In the genomic region with DNA sequence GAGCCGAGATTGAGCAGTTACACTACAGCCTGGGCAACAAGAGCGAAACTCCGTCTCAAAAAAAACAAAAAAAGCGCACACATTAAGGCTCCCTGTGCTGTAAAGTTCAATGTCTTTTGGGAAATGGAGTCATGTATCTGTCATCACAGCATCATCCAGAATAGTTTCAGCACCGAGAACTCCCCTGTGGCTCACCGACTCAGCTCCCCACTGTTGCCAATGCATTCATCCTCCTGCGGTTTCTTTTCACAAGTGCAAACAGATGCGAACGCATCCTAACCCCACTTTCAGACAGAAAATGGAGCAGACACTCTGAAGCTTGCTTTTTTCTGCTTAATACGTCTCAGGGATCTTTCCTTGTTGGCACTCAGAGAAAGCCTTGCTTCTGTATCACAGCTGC, we compare ENCODE assay signal across 14 cellular contexts. TPM values are rescaled to one million over a fixed set of nuclear protein-coding genes. Genes with fewer than 3 reads are reported as not detected.
A peak's percentile ranks its signal among the peaks of the same experiment; 100 is the strongest.
DNase-seq lines count a peak whose midpoint lies in the region; ATAC-seq and TF ChIP-seq lines count a peak whose summit lies in the region.
"Had no signal": no experiment of that assay in that cellular context is flagged by ENCODE, and none has a peak within 500 bp of the region (broad histone marks: within the 10 kb centered on the region; RNA-seq: fewer than 3 reads in every experiment).

No MANE protein-coding gene starts in this region.

- H3K36me3 Mint-ChIP-seq in MCF 10A (ENCODE audit: insufficient read depth, unreplicated experiment) (no peaks in the 10 kb centered on the region), type B pancreatic cell (no peaks in the 10 kb centered on the region)

- TF ChIP-seq CTCF in MCF 10A (IDR thresholded peaks at IDR 0.05; ENCODE audit: unreplicated experiment) = no peak
- no peak for TF ChIP-seq CTCF in breast epithelium (IDR thresholded peaks at IDR 0.05)
- TF ChIP-seq CTCF in RWPE1 (conservative IDR thresholded peaks at IDR 0.05; ENCODE audit: low read depth) = no peak
- TF ChIP-seq CTCF in type B pancreatic cell (conservative IDR thresholded peaks at IDR 0.05) = no peak
- no peak for TF ChIP-seq CTCF in uterus (IDR thresholded peaks at IDR 0.05)

- H3K4me3 ChIP-seq in breast epithelium = no peak overlapping the region
- H3K4me3 ChIP-seq in uterus = no peak overlapping the region

- ATAC-seq in GM19467 (IDR thresholded peaks at IDR 0.05; ENCODE audit: unreplicated experiment) = no peak
- ATAC-seq: activated naive CD8-positive, alpha-beta T cell treated with anti-CD3 and anti-CD28 coated beads, Interleukin-2, amount 50 U/mL, for 24 hours; effector memory CD8-positive, alpha-beta T cell had no signal

- no peak for TF ChIP-seq POLR2A in breast epithelium (IDR thresholded peaks at IDR 0.05)
- no peak for TF ChIP-seq POLR2A in uterus (IDR thresholded peaks at IDR 0.05)

- H3K4me1 Mint-ChIP-seq in MCF 10A (ENCODE audit: insufficient read depth, unreplicated experiment) = peaks cover 42% of the 10 kb centered on the region
- peaks cover 27% of the 10 kb centered on the region for H3K4me1 Mint-ChIP-seq in type B pancreatic cell (ENCODE audit: unreplicated experiment)
- H3K4me1 Mint-ChIP-seq: activated naive CD8-positive, alpha-beta T cell treated with anti-CD3 and anti-CD28 coated beads, Interleukin-2, amount 50 U/mL, for 24 hours had no signal

- H3K9me3 Mint-ChIP-seq in MCF 10A (ENCODE audit: unreplicated experiment) = no peaks in the 10 kb centered on the region
- no peaks in the 10 kb centered on the region for H3K9me3 Mint-ChIP-seq in type B pancreatic cell
- H3K9me3 Mint-ChIP-seq: activated naive CD8-positive, alpha-beta T cell treated with anti-CD3 and anti-CD28 coated beads, Interleukin-2, amount 50 U/mL, for 24 hours; effector memory CD8-positive, alpha-beta T cell had no signal

- no peaks in the 10 kb centered on the region for H3K27me3 Mint-ChIP-seq in MCF 10A (ENCODE audit: insufficient read depth, unreplicated experiment)
- H3K27me3 Mint-ChIP-seq in type B pancreatic cell = no peaks in the 10 kb centered on the region

- H3K36me3 ChIP-seq in breast epithelium (no peaks in the 10 kb centered on the region), uterus (no peaks in the 10 kb centered on the region)

- intact Hi-C loops in MCF 10A (cut with micrococcal nuclease) = loop anchor here (10.0 kb wide), 1 partner anchor 380 kb away; no protein-coding TSS in a partner anchor
- intact Hi-C loops in breast epithelium (cut with DNase I; ENCODE audit: low total_unique reads) = no loop called here
- intact Hi-C loops in uterus (cut with DNase I; ENCODE audit: low total_unique reads) = no loop called here

- POLR2A ChIA-PET in MCF 10A (lab: Yijun Ruan, JAX) = interaction anchor here (0.5 to 1.2 kb wide), 2 partner anchors 14 to 230 kb away, joined by 3 to 4 read pairs; a partner anchor contains a TSS
- POLR2A ChIA-PET in RWPE1 (lab: Yijun Ruan, JAX; ENCODE audit: low non-redundant PET) = no interaction called here

- peak; percentile 77 for DNase-seq in MCF 10A (ENCODE audit: unreplicated experiment)
- DNase-seq in breast epithelium (ENCODE audit: low spot score in 2 of 2) = no peak
- peak; percentile 56 for DNase-seq in RWPE1 (ENCODE audit: low spot score)
- peak; percentile 93 for DNase-seq in fibroblast of gingiva (ENCODE audit: low read depth)
- DNase-seq in type B pancreatic cell (ENCODE audit: extremely low spot score, unreplicated experiment) = no peak
- DNase-seq in putamen (ENCODE audit: low spot score) = no peak
- DNase-seq in uterus = no peak
- DNase-seq: activated CD8-positive, alpha-beta memory T cell treated with anti-CD3 and anti-CD28 coated beads, Interleukin-2, amount 50 U/mL, for 4 hours; activated naive CD8-positive, alpha-beta T cell treated with anti-CD3 and anti-CD28 coated beads, Interleukin-2, amount 50 U/mL, for 24 hours; effector memory CD8-positive, alpha-beta T cell; NCI-H1092; NCI-H526 treated with DMSO at 0.1 percent for 48 hours; SHP77 had no signal

- H3K27me3 ChIP-seq in breast epithelium = no peaks in the 10 kb centered on the region
- no peaks in the 10 kb centered on the region for H3K27me3 ChIP-seq in uterus

- BruUV-seq in MCF 10A (replicated peaks; lab: Mats Ljungman, UMichigan) = no TSS peak

- H3K9me3 ChIP-seq in breast epithelium (no peaks in the 10 kb centered on the region), uterus (no peaks in the 10 kb centered on the region)

- H3K4me1 ChIP-seq in breast epithelium = peaks cover 0 to 5% of the 10 kb centered on the region in 2 donors
- no peaks in the 10 kb centered on the region for H3K4me1 ChIP-seq in uterus

- no peak overlapping the region for H3K27ac Mint-ChIP-seq in MCF 10A (ENCODE audit: low read depth, unreplicated experiment)
- no peak overlapping the region for H3K27ac Mint-ChIP-seq in type B pancreatic cell
- H3K27ac Mint-ChIP-seq: activated naive CD8-positive, alpha-beta T cell treated with anti-CD3 and anti-CD28 coated beads, Interleukin-2, amount 50 U/mL, for 24 hours; effector memory CD8-positive, alpha-beta T cell had no signal

- no peak overlapping the region for H3K4me3 Mint-ChIP-seq in MCF 10A (ENCODE audit: unreplicated experiment)
- H3K4me3 Mint-ChIP-seq in type B pancreatic cell = peak overlapping the region; percentile 51
- H3K4me3 Mint-ChIP-seq: activated naive CD8-positive, alpha-beta T cell treated with anti-CD3 and anti-CD28 coated beads, Interleukin-2, amount 50 U/mL, for 24 hours; effector memory CD8-positive, alpha-beta T cell had no signal

- peak overlapping the region in 1 of 2 donors; percentile 63 for H3K27ac ChIP-seq in breast epithelium
- peak overlapping the region; percentile 58 for H3K27ac ChIP-seq in RWPE1
- H3K27ac ChIP-seq in uterus = no peak overlapping the region

- CTCF ChIA-PET in MCF 10A (lab: Yijun Ruan, JAX) = interaction anchor here (1.3 kb wide), 1 partner anchor 9 kb away, joined by 6 read pairs; no protein-coding TSS in a partner anchor
- CTCF ChIA-PET in RWPE1 (lab: Yijun Ruan, JAX) = interaction anchor here (0.6 kb wide), 1 partner anchor 22 kb away, joined by 4 read pairs; no protein-coding TSS in a partner anchor

RNA-seq across cellular contexts. Expression of a gene that starts 13.8 kb away (rescaled TPM):
- total RNA-seq in MCF 10A (2022) (20.4 and 28.8 TPM in 2 replicates), breast epithelium (10 to 100 TPM; 16.4 to 28.8 (median 17.3) TPM), type B pancreatic cell (ENCODE audit: low replicate concordance) (5.4 and 6.9 TPM in 2 replicates), uterus (10 to 100 TPM in 2 of 4 donors, 1 to 10 TPM in 2; 5.1 to 16.4 (median 11.3) TPM)

RNA-seq across cellular contexts. Expression of a gene that starts 26.7 kb away (rescaled TPM):
- 5.3 and 5.4 TPM in 2 replicates for total RNA-seq in MCF 10A (2022)
- total RNA-seq in breast epithelium = 10 to 100 TPM in 1 of 3 donors, 1 to 10 TPM in 2; 4.8 to 11.5 (median 8.2) TPM
- 2.6 and 3.4 TPM in 2 replicates for total RNA-seq in type B pancreatic cell (ENCODE audit: low replicate concordance)
- 1 to 10 TPM in 2 of 4 donors, under 1 TPM in 2; 0.77 to 6.0 (median 1.5) TPM for total RNA-seq in uterus

Comparison
In these comparisons a context has a peak if more than half of its experiments do, and no peak if none do; other contexts are left out.
1. DNase-seq: peak in MCF 10A (single experiment), RWPE1 (single experiment) and fibroblast of gingiva (single experiment); none in breast epithelium (0 of 2), type B pancreatic cell (single experiment), putamen (single experiment) and uterus (0 of 2).